Comparison of ENCODE assay signal across 16 cellular contexts in the genomic region with DNA sequence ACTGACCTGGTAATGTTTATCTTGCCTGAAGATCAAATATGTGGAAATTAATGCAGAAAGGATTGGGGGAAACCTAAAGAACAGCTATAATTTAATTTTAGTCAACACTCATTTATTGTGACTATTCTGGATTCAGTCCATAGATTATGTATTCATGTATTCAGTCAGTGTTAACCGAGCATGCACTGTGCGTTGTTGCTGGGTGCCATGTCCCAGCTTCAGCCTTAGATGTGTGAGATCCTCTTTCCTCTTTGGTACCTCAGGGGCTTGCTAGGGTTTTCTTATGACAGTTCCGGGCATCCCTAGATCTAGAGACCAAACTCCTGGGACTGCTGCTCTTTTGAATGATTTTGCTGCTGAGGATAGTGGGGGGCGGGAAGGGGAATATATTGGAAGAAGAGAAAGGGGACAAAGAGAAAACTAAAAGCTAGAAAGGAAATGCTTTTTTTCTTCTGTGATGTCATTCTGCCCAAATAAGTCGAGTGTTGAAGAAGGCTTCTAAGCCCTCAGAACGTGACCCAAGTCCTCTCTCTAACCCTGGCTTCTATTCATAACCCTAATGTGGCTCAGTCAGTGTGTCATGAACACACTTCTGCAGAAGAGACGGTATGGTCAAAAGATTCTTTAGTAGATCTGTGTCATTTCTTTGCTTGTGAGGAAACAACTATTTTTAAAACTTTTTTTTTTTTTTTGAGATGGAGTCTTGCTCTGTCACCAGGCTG. TPM values are rescaled to one million over a fixed set of nuclear protein-coding genes. Genes with fewer than 3 reads are reported as not detected.
DNase-seq lines count a peak whose midpoint lies in the region; ATAC-seq, FAIRE-seq and TF ChIP-seq lines count a peak whose summit lies in the region.
"Had no signal": no experiment of that assay in that cellular context is flagged by ENCODE, and none has a peak within 500 bp of the region (broad histone marks: within the 10 kb centered on the region; RNA-seq: fewer than 3 reads in every experiment).

No MANE protein-coding gene starts in this region.

- FAIRE-seq in kidney (lab: Jason Lieb, UNC), result no peak
- FAIRE-seq: endometrium, frontal cortex, HepG2, islet of Langerhans had no signal

- H3K9me3 Mint-ChIP-seq in T-helper 1 cell treated with Interleukin-12 subunit alpha and Interleukin-12 subunit beta and Interleukin-4 antibody, amounts not matched to agents 30 μg/mL and 1 μg/mL, for 36 hours, result no peaks in the 10 kb centered on the region

- H3K4me3 ChIP-seq in left ventricle myocardium inferior (peak overlapping the region; percentile 19), left lung (no peak overlapping the region), kidney (ENCODE audit: low read length in 2 of 2) (no peak overlapping the region)
- H3K4me3 ChIP-seq: cardiac muscle cell, GM23248 had no signal

- TF ChIP-seq CTCF in left ventricle myocardium inferior (IDR thresholded peaks at IDR 0.05; ENCODE audit: borderline replicate concordance), result no peak
- no peak for TF ChIP-seq CTCF in left lung (IDR thresholded peaks at IDR 0.05)
- no peak for TF ChIP-seq CTCF in kidney (IDR thresholded peaks at IDR 0.05; ENCODE audit: borderline replicate concordance, extremely low read depth, insufficient read depth)

- no peaks in the 10 kb centered on the region for H3K36me3 Mint-ChIP-seq in T-helper 1 cell treated with Interleukin-12 subunit alpha and Interleukin-12 subunit beta and Interleukin-4 antibody, amounts not matched to agents 30 μg/mL and 1 μg/mL, for 36 hours (ENCODE audit: low read depth)

- no peaks in the 10 kb centered on the region for H3K27me3 Mint-ChIP-seq in T-helper 1 cell treated with Interleukin-12 subunit alpha and Interleukin-12 subunit beta and Interleukin-4 antibody, amounts not matched to agents 30 μg/mL and 1 μg/mL, for 36 hours (ENCODE audit: low read depth)

- H3K9ac ChIP-seq in kidney (ENCODE audit: low read length in 2 of 2), result no peak overlapping the region
- H3K9ac ChIP-seq: GM23248 had no signal

- H3K4me3 Mint-ChIP-seq in T-helper 1 cell treated with Interleukin-12 subunit alpha and Interleukin-12 subunit beta and Interleukin-4 antibody, amounts not matched to agents 30 μg/mL and 1 μg/mL, for 36 hours, result peak overlapping the region; percentile 37

- H3K36me3 ChIP-seq in left ventricle myocardium inferior, result no peaks in the 10 kb centered on the region
- no peaks in the 10 kb centered on the region for H3K36me3 ChIP-seq in left lung
- H3K36me3 ChIP-seq in kidney (ENCODE audit: control insufficient read depth in 1 of 2, insufficient read depth in 2 of 2, low read length in 2 of 2), result no peaks in the 10 kb centered on the region
- H3K36me3 ChIP-seq: cardiac muscle cell had no signal

- H3K4me1 ChIP-seq in left ventricle myocardium inferior (peaks cover 75% of the 10 kb centered on the region), left lung (peaks cover 16 to 36% of the 10 kb centered on the region in 2 donors), kidney (ENCODE audit: control insufficient read depth in 1 of 2, insufficient read depth in 1 of 2, low read depth in 1 of 2, low read length in 2 of 2) (peaks cover 0 to 6% of the 10 kb centered on the region in 2 donors)

- H3K27ac ChIP-seq in left ventricle myocardium inferior (replicated peaks) (peak overlapping the region; percentile 56), left lung (peak overlapping the region; percentile 26 to 28), kidney (ENCODE audit: low read depth in 2 of 2, low read length in 2 of 2) (peak overlapping the region in 1 of 2 donors; percentile 17)
- H3K27ac ChIP-seq: cardiac muscle cell, GM23248 had no signal

- peak overlapping the region; percentile 63 for H3K27ac Mint-ChIP-seq in T-helper 1 cell treated with Interleukin-12 subunit alpha and Interleukin-12 subunit beta and Interleukin-4 antibody, amounts not matched to agents 30 μg/mL and 1 μg/mL, for 36 hours

- H3K9me3 ChIP-seq in left ventricle myocardium inferior (replicated peaks), result no peaks in the 10 kb centered on the region
- H3K9me3 ChIP-seq in left lung, result no peaks in the 10 kb centered on the region
- H3K9me3 ChIP-seq in kidney (ENCODE audit: control insufficient read depth in 1 of 2, low read length in 2 of 2), result no peaks in the 10 kb centered on the region

- peaks cover 39% of the 10 kb centered on the region for H3K4me1 Mint-ChIP-seq in T-helper 1 cell treated with Interleukin-12 subunit alpha and Interleukin-12 subunit beta and Interleukin-4 antibody, amounts not matched to agents 30 μg/mL and 1 μg/mL, for 36 hours (ENCODE audit: low read depth)

- no peak for DNase-seq in left ventricle myocardium inferior
- DNase-seq in Right ventricle myocardium superior, result no peak
- no peak for DNase-seq in left lung
- no peak for DNase-seq in kidney
- DNase-seq in hepatic stellate cell (ENCODE audit: low spot score), result no peak
- DNase-seq: GM23248, NCI-H1105 treated with DMSO at 0.1 percent for 48 hours, NCI-H2227 treated with DMSO at 0.1 percent for 48 hours had no signal

- ATAC-seq in Right ventricle myocardium superior (ENCODE audit: poor library complexity) (no peak), left lung (no peak), GM21619 (IDR thresholded peaks at IDR 0.05; ENCODE audit: unreplicated experiment) (no peak), HG02678 (IDR thresholded peaks at IDR 0.05; ENCODE audit: unreplicated experiment) (no peak)
- ATAC-seq: HepG2 had no signal

- H3K27me3 ChIP-seq in left ventricle myocardium inferior (ENCODE audit: low read depth), result no peaks in the 10 kb centered on the region
- no peaks in the 10 kb centered on the region for H3K27me3 ChIP-seq in left lung
- H3K27me3 ChIP-seq: cardiac muscle cell had no signal

- intact Hi-C loops in left ventricle myocardium inferior (cut with micrococcal nuclease) (no loop called here), Right ventricle myocardium superior (cut with DNase I) (no loop called here), left lung (cut with DNase I) (no loop called here), kidney (cut with DNase I) (no loop called here)

RNA-seq across cellular contexts. Expression of gene STARD9, which starts 33.5 kb away (rescaled TPM):
- total RNA-seq in left ventricle myocardium inferior (4.9 TPM), Right ventricle myocardium superior (5.4 TPM), left lung (10 to 100 TPM in 1 of 2 donors, 1 to 10 TPM in 1; 9.4 to 10.9 TPM), kidney (7.2 TPM)
- polyA plus RNA-seq in kidney (ENCODE audit: insufficient read depth, low read depth, low replicate concordance), result 1.1 TPM
